In genomic region chr22:45318558-45319318, GRCh38 we compare ENCODE assay signal across 8 cellular contexts. TPM values are rescaled to one million over a fixed set of nuclear protein-coding genes. Genes with fewer than 3 reads are reported as not detected.
DNase-seq lines count a peak whose midpoint lies in the region; ATAC-seq, FAIRE-seq and TF ChIP-seq lines count a peak whose summit lies in the region.

No MANE protein-coding gene starts in this region.

- intact Hi-C loops in lower lobe of right lung (cut with DNase I), result no loop called here

- DNase-seq in activated T-cell treated with anti-CD3 and anti-CD28 coated beads for 1 hour (ENCODE audit: low read depth), result peak; percentile 29
- DNase-seq in activated T-cell treated with anti-CD3 and anti-CD28 coated beads for 4 hours, result no peak
- DNase-seq in NB4 (ENCODE audit: low read depth), result peak; percentile 71
- DNase-seq in activated naive CD4-positive, alpha-beta T cell treated with anti-CD3 and anti-CD28 coated beads, Interleukin-2, amount 50 U/mL, for 72 hours (ENCODE audit: low spot score in 2 of 2), result peak in 1 of 2 donors; percentile 46
- DNase-seq in lower lobe of right lung, result no peak
- no peak for DNase-seq in thoracic aorta (ENCODE audit: low spot score)
- DNase-seq in hippocampal formation (lab: John Stamatoyannopoulos, UW), result no peak
- DNase-seq in frontal cortex (ENCODE audit: low spot score in 2 of 2), result no peak

- H3K4me3 ChIP-seq in NB4 (ENCODE audit: low read depth, low read length) (peak overlapping the region; percentile 36), lower lobe of right lung (no peak overlapping the region), thoracic aorta (peak overlapping the region; percentile 55)

- peaks cover 15% of the 10 kb centered on the region for H3K36me3 ChIP-seq in lower lobe of right lung
- H3K36me3 ChIP-seq in thoracic aorta, result peaks cover 9% of the 10 kb centered on the region

- TF ChIP-seq POLR2A in NB4 (IDR thresholded peaks at IDR 0.05; ENCODE audit: extremely low read depth, insufficient read length), result no peak

- H3K9me3 Mint-ChIP-seq in activated naive CD4-positive, alpha-beta T cell treated with anti-CD3 and anti-CD28 coated beads, Interleukin-2, amount 50 U/mL, for 72 hours, result no peaks in the 10 kb centered on the region

- TF ChIP-seq CTCF in NB4 (IDR thresholded peaks at IDR 0.05; ENCODE audit: low read depth, low read length) (no peak), lower lobe of right lung (IDR thresholded peaks at IDR 0.05) (no peak), thoracic aorta (IDR thresholded peaks at IDR 0.05) (no peak)

- ATAC-seq in activated naive CD4-positive, alpha-beta T cell treated with anti-CD3 and anti-CD28 coated beads, Interleukin-2, amount 50 U/mL, for 72 hours, result peak; percentile 70 to 76
- peak; percentile 20 to 44 for ATAC-seq in lower lobe of right lung
- ATAC-seq in thoracic aorta (ENCODE audit: insufficient number of reproducible peaks, low FRiP score, low read depth), result peak; percentile 5

- H3K4me1 ChIP-seq in lower lobe of right lung (peaks cover 38% of the 10 kb centered on the region), thoracic aorta (ENCODE audit: control insufficient read depth in 1 of 2, low read depth in 2 of 2) (peaks cover 18 to 81% of the 10 kb centered on the region in 2 donors)

- H3K27ac ChIP-seq in lower lobe of right lung, result peak overlapping the region; percentile 75
- H3K27ac ChIP-seq in thoracic aorta, result peak overlapping the region; percentile 95

- FAIRE-seq in frontal cortex (lab: Jason Lieb, UNC), result no peak

- H3K27ac Mint-ChIP-seq in activated naive CD4-positive, alpha-beta T cell treated with anti-CD3 and anti-CD28 coated beads, Interleukin-2, amount 50 U/mL, for 72 hours, result peak overlapping the region; percentile 95 to 100

- peaks cover 6 to 17% of the 10 kb centered on the region in 2 donors for H3K36me3 Mint-ChIP-seq in activated naive CD4-positive, alpha-beta T cell treated with anti-CD3 and anti-CD28 coated beads, Interleukin-2, amount 50 U/mL, for 72 hours

- H3K9me3 ChIP-seq in lower lobe of right lung (no peaks in the 10 kb centered on the region), thoracic aorta (no peaks in the 10 kb centered on the region)

- H3K27me3 ChIP-seq in lower lobe of right lung (ENCODE audit: low read depth) (no peaks in the 10 kb centered on the region), thoracic aorta (replicated peaks; ENCODE audit: insufficient read depth) (no peaks in the 10 kb centered on the region)

RNA-seq across cellular contexts. Expression of gene FAM118A, which starts 9.0 kb away (rescaled TPM):
- total RNA-seq in activated naive CD4-positive, alpha-beta T cell treated with anti-CD3 and anti-CD28 coated beads, Interleukin-2, amount 50 U/mL, for 72 hours, result 10 to 100 TPM; 59.2 to 79.0 TPM
- total RNA-seq in lower lobe of right lung (19.8 TPM), thoracic aorta (100 to 1,000 TPM in 1 of 2 donors, 10 to 100 TPM in 1; 54.4 to 244 TPM), frontal cortex (14.3 TPM)

RNA-seq across cellular contexts. Expression of gene UPK3A, which starts 34.0 kb away (rescaled TPM):
- not detected for total RNA-seq in activated naive CD4-positive, alpha-beta T cell treated with anti-CD3 and anti-CD28 coated beads, Interleukin-2, amount 50 U/mL, for 72 hours
- total RNA-seq in lower lobe of right lung (not detected), thoracic aorta (not detected), frontal cortex (not detected)

Comparison
In these comparisons a context has a peak if more than half of its experiments do, and no peak if none do; other contexts are left out.
1. DNase-seq: peak in activated T-cell treated with anti-CD3 and anti-CD28 coated beads for 1 hour (single experiment) and NB4 (single experiment); none in activated T-cell treated with anti-CD3 and anti-CD28 coated beads for 4 hours (single experiment), lower lobe of right lung (single experiment), thoracic aorta (single experiment), hippocampal formation (0 of 2) and frontal cortex (0 of 2).
2. ATAC-seq: peak in every context shown above with its lines; median percentile 73 in activated naive CD4-positive, alpha-beta T cell treated with anti-CD3 and anti-CD28 coated beads, Interleukin-2, amount 50 U/mL, for 72 hours; 32 in lower lobe of right lung; 5 in thoracic aorta.